In the genomic region with DNA sequence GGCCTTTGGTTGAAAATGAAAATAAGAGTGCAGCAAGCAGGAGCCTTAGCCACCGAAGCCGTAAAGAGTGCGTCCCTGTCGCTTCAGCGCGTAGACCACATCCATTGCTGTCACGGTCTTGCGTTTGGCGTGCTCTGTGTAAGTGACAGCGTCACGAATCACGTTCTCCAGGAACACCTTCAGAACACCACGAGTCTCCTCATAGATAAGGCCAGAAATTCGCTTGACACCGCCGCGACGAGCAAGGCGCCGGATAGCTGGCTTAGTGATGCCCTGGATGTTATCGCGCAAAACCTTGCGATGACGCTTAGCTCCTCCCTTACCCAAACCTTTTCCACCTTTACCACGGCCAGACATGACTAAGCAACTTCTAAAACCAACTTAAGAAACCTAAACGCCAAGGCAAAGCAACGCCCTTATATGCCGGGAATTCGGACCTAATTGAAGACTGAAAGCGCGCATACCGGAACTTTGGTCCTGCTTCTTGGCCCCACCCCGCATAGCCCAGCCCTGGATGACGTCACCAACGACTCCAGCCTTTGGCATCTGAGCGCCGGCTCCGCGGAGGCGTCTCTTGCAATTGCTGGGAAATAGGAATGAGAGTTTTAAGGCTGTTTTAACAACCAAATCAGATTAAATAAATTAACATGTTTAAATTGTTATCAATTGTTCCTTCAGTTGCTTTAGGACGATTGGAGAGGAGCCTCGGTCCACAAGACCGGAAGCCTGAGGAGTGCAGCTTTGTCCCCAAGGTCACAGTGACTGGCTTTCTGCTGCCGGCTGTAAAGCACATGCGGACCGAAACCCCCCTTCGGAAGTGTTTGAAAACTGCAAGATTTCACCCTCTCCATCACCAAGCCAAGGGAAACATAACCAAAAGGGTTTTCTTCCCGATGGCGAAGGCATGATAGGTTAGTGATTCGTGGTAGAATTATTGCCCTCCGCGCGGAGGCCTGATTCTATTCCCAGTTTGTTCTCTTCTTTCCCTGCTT, we compare ENCODE assay signal across 1 cellular context.
TF ChIP-seq lines count a peak whose summit lies in the region.

No MANE protein-coding gene starts in this region.

TF ChIP-seq in K562, 482 proteins besides CTCF, POLR2A, EP300 and RAD21 (continued from another document and continues in another):
- TF ChIP-seq ZNF311 (CRISPR knock-in tag; IDR thresholded peaks at IDR 0.05) (peak; percentile 59; the same call in 1 of the 2 replicates), ZFP1 (CRISPR knock-in tag; IDR thresholded peaks at IDR 0.05) (no peak), TAL1 (IDR thresholded peaks at IDR 0.05) (peak; percentile 67), ZFP30 (CRISPR knock-in tag; IDR thresholded peaks at IDR 0.05; ENCODE audit: borderline replicate concordance) (no peak), NFXL1 (CRISPR knock-in tag; IDR thresholded peaks at IDR 0.05) (no peak), CBX2 (IDR thresholded peaks at IDR 0.05; ENCODE audit: insufficient read depth, low read length, poor library complexity, severe bottlenecking) (no peak), RBFOX2 (IDR thresholded peaks at IDR 0.05; ENCODE audit: low read depth, low read length) (peak; percentile 96), JUN (IDR thresholded peaks at IDR 0.05; ENCODE audit: borderline replicate concordance, low read depth, low read length) (peak; percentile 99), JUN (CRISPR knock-in tag; IDR thresholded peaks at IDR 0.05; ENCODE audit: borderline replicate concordance) (0 out of 2 replicates have a peak, but pooled peaks have one; percentile 29), MIER1 (IDR thresholded peaks at IDR 0.05; ENCODE audit: low read depth) (no peak), TGIF2 (CRISPR knock-in tag; IDR thresholded peaks at IDR 0.05) (0 out of 2 replicates have a peak, but pooled peaks have one; percentile 88), ZNF143 (CRISPR knock-in tag; IDR thresholded peaks at IDR 0.05) (no peak), PHF8 (IDR thresholded peaks at IDR 0.05; ENCODE audit: borderline replicate concordance, low read length) (peak; percentile 52; the same call in 1 of the 2 replicates), MEIS2 (IDR thresholded peaks at IDR 0.05; ENCODE audit: partially characterized antibody) (peak; percentile 77), SOX6 (IDR thresholded peaks at IDR 0.05) (peak; percentile 94), NFATC3 (IDR thresholded peaks at IDR 0.05) (no peak; the same call in 1 of the 2 replicates), ZNF41 (CRISPR knock-in tag; conservative IDR thresholded peaks at IDR 0.05) (0 out of 2 replicates have a peak, but pooled peaks have one; percentile 45), POLR2H (tag; IDR thresholded peaks at IDR 0.05; ENCODE audit: low read depth) (peak; percentile 97), U2AF1 (optimal IDR thresholded peaks at IDR 0.05; ENCODE audit: low read depth, low read length) (no peak), RBM14 (IDR thresholded peaks at IDR 0.05; ENCODE audit: borderline replicate concordance, insufficient read depth, low read depth, low read length) (no peak), NFRKB (IDR thresholded peaks at IDR 0.05; ENCODE audit: low read depth) (peak; percentile 93; the same call in 1 of the 2 replicates)
- TF ChIP-seq, protein P1, sequence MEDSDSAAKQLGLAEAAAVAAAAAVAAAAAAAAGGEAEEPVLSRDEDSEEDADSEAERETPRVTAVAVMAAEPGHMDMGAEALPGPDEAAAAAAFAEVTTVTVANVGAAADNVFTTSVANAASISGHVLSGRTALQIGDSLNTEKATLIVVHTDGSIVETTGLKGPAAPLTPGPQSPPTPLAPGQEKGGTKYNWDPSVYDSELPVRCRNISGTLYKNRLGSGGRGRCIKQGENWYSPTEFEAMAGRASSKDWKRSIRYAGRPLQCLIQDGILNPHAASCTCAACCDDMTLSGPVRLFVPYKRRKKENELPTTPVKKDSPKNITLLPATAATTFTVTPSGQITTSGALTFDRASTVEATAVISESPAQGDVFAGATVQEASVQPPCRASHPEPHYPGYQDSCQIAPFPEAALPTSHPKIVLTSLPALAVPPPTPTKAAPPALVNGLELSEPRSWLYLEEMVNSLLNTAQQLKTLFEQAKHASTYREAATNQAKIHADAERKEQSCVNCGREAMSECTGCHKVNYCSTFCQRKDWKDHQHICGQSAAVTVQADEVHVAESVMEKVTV (CRISPR knock-in tag; IDR thresholded peaks at IDR 0.05), result peak; percentile 11; the same call in 1 of the 2 replicates
- TF ChIP-seq, protein P2, sequence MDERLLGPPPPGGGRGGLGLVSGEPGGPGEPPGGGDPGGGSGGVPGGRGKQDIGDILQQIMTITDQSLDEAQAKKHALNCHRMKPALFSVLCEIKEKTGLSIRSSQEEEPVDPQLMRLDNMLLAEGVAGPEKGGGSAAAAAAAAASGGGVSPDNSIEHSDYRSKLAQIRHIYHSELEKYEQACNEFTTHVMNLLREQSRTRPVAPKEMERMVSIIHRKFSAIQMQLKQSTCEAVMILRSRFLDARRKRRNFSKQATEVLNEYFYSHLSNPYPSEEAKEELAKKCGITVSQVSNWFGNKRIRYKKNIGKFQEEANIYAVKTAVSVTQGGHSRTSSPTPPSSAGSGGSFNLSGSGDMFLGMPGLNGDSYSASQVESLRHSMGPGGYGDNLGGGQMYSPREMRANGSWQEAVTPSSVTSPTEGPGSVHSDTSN (CRISPR knock-in tag; IDR thresholded peaks at IDR 0.05; ENCODE audit: low read depth), result no peak
- TF ChIP-seq, protein P2 (tag; conservative IDR thresholded peaks at IDR 0.05; ENCODE audit: low read depth), result peak; percentile 56
- TF ChIP-seq, protein P3, sequence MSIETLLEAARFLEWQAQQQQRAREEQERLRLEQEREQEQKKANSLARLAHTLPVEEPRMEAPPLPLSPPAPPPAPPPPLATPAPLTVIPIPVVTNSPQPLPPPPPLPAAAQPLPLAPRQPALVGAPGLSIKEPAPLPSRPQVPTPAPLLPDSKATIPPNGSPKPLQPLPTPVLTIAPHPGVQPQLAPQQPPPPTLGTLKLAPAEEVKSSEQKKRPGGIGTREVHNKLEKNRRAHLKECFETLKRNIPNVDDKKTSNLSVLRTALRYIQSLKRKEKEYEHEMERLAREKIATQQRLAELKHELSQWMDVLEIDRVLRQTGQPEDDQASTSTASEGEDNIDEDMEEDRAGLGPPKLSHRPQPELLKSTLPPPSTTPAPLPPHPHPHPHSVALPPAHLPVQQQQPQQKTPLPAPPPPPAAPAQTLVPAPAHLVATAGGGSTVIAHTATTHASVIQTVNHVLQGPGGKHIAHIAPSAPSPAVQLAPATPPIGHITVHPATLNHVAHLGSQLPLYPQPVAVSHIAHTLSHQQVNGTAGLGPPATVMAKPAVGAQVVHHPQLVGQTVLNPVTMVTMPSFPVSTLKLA (conservative IDR thresholded peaks at IDR 0.05), result peak; percentile 90 to 96
- TF ChIP-seq, protein P4, sequence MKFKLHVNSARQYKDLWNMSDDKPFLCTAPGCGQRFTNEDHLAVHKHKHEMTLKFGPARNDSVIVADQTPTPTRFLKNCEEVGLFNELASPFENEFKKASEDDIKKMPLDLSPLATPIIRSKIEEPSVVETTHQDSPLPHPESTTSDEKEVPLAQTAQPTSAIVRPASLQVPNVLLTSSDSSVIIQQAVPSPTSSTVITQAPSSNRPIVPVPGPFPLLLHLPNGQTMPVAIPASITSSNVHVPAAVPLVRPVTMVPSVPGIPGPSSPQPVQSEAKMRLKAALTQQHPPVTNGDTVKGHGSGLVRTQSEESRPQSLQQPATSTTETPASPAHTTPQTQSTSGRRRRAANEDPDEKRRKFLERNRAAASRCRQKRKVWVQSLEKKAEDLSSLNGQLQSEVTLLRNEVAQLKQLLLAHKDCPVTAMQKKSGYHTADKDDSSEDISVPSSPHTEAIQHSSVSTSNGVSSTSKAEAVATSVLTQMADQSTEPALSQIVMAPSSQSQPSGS (CRISPR knock-in tag; IDR thresholded peaks at IDR 0.05), result peak; percentile 96
- TF ChIP-seq, protein P5, sequence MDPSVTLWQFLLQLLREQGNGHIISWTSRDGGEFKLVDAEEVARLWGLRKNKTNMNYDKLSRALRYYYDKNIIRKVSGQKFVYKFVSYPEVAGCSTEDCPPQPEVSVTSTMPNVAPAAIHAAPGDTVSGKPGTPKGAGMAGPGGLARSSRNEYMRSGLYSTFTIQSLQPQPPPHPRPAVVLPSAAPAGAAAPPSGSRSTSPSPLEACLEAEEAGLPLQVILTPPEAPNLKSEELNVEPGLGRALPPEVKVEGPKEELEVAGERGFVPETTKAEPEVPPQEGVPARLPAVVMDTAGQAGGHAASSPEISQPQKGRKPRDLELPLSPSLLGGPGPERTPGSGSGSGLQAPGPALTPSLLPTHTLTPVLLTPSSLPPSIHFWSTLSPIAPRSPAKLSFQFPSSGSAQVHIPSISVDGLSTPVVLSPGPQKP (CRISPR knock-in tag; IDR thresholded peaks at IDR 0.05), result no peak
- TF ChIP-seq, protein P6, sequence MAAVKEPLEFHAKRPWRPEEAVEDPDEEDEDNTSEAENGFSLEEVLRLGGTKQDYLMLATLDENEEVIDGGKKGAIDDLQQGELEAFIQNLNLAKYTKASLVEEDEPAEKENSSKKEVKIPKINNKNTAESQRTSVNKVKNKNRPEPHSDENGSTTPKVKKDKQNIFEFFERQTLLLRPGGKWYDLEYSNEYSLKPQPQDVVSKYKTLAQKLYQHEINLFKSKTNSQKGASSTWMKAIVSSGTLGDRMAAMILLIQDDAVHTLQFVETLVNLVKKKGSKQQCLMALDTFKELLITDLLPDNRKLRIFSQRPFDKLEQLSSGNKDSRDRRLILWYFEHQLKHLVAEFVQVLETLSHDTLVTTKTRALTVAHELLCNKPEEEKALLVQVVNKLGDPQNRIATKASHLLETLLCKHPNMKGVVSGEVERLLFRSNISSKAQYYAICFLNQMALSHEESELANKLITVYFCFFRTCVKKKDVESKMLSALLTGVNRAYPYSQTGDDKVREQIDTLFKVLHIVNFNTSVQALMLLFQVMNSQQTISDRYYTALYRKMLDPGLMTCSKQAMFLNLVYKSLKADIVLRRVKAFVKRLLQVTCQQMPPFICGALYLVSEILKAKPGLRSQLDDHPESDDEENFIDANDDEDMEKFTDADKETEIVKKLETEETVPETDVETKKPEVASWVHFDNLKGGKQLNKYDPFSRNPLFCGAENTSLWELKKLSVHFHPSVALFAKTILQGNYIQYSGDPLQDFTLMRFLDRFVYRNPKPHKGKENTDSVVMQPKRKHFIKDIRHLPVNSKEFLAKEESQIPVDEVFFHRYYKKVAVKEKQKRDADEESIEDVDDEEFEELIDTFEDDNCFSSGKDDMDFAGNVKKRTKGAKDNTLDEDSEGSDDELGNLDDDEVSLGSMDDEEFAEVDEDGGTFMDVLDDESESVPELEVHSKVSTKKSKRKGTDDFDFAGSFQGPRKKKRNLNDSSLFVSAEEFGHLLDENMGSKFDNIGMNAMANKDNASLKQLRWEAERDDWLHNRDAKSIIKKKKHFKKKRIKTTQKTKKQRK (IDR thresholded peaks at IDR 0.05; ENCODE audit: borderline replicate concordance, low read depth, low read length), result no peak
- TF ChIP-seq, protein P7, sequence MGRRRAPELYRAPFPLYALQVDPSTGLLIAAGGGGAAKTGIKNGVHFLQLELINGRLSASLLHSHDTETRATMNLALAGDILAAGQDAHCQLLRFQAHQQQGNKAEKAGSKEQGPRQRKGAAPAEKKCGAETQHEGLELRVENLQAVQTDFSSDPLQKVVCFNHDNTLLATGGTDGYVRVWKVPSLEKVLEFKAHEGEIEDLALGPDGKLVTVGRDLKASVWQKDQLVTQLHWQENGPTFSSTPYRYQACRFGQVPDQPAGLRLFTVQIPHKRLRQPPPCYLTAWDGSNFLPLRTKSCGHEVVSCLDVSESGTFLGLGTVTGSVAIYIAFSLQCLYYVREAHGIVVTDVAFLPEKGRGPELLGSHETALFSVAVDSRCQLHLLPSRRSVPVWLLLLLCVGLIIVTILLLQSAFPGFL (CRISPR knock-in tag; IDR thresholded peaks at IDR 0.05), result peak; percentile 99; the same call in 1 of the 2 replicates
- TF ChIP-seq, protein P8, sequence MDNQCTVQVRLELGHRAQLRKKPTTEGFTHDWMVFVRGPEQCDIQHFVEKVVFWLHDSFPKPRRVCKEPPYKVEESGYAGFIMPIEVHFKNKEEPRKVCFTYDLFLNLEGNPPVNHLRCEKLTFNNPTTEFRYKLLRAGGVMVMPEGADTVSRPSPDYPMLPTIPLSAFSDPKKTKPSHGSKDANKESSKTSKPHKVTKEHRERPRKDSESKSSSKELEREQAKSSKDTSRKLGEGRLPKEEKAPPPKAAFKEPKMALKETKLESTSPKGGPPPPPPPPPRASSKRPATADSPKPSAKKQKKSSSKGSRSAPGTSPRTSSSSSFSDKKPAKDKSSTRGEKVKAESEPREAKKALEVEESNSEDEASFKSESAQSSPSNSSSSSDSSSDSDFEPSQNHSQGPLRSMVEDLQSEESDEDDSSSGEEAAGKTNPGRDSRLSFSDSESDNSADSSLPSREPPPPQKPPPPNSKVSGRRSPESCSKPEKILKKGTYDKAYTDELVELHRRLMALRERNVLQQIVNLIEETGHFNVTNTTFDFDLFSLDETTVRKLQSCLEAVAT (IDR thresholded peaks at IDR 0.05), result peak; percentile 72 to 99
- TF ChIP-seq, protein P9, sequence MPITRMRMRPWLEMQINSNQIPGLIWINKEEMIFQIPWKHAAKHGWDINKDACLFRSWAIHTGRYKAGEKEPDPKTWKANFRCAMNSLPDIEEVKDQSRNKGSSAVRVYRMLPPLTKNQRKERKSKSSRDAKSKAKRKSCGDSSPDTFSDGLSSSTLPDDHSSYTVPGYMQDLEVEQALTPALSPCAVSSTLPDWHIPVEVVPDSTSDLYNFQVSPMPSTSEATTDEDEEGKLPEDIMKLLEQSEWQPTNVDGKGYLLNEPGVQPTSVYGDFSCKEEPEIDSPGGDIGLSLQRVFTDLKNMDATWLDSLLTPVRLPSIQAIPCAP (CRISPR knock-in tag; IDR thresholded peaks at IDR 0.05; ENCODE audit: borderline replicate concordance), result no peak
- TF ChIP-seq, protein P10, sequence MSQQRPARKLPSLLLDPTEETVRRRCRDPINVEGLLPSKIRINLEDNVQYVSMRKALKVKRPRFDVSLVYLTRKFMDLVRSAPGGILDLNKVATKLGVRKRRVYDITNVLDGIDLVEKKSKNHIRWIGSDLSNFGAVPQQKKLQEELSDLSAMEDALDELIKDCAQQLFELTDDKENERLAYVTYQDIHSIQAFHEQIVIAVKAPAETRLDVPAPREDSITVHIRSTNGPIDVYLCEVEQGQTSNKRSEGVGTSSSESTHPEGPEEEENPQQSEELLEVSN (IDR thresholded peaks at IDR 0.05; ENCODE audit: borderline replicate concordance in 1 of 2, extremely low read depth in 1 of 2, insufficient read depth in 1 of 2, insufficient read length in 1 of 2, low read depth in 1 of 2, low read length in 1 of 2, poor library complexity in 1 of 2, severe bottlenecking in 1 of 2), result peak; percentile 55 to 70
- TF ChIP-seq, protein P11, sequence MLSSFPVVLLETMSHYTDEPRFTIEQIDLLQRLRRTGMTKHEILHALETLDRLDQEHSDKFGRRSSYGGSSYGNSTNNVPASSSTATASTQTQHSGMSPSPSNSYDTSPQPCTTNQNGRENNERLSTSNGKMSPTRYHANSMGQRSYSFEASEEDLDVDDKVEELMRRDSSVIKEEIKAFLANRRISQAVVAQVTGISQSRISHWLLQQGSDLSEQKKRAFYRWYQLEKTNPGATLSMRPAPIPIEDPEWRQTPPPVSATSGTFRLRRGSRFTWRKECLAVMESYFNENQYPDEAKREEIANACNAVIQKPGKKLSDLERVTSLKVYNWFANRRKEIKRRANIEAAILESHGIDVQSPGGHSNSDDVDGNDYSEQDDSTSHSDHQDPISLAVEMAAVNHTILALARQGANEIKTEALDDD (IDR thresholded peaks at IDR 0.05), result peak; percentile 93
- TF ChIP-seq, protein P12, sequence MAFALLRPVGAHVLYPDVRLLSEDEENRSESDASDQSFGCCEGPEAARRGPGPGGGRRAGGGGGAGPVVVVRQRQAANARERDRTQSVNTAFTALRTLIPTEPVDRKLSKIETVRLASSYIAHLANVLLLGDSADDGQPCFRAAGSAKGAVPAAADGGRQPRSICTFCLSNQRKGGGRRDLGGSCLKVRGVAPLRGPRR (CRISPR knock-in tag; IDR thresholded peaks at IDR 0.05), result no peak
